ENCODE assay signal across 25 cellular contexts in genomic region chr19:38324431-38324830, GRCh38. TPM values are rescaled to one million over a fixed set of nuclear protein-coding genes. Genes with fewer than 3 reads are reported as not detected.
"Had no signal": no experiment of that assay in that cellular context is flagged by ENCODE, and none has a peak within 500 bp of the region (broad histone marks: within the 10 kb centered on the region; RNA-seq: fewer than 3 reads in every experiment).

No MANE protein-coding gene starts in this region.

- H3K4me3 ChIP-seq: coronary artery, esophagus muscularis mucosa, gastrocnemius medialis, left ventricle myocardium inferior, lung, psoas muscle, right lobe of liver, spleen, tibial artery, upper lobe of left lung, uterus had no signal

- H3K36me3 ChIP-seq: gastrocnemius medialis, uterus had no signal

- ATAC-seq: gastrocnemius medialis; left cardiac atrium; naive thymus-derived CD4-positive, alpha-beta T cell; psoas muscle; right lobe of liver; stimulated activated memory B cell treated with anti-CD40 and anti-IgM and Interleukin-4, amounts not matched to agents 10 μg/mL and 1 μg/mL and 100 μg/mL, for 72 hours had no signal

- H3K27ac ChIP-seq: coronary artery, esophagus muscularis mucosa, gastrocnemius medialis, left ventricle myocardium inferior, neutrophil, psoas muscle, right lobe of liver, tibial artery, upper lobe of left lung, uterus had no signal

- DNase-seq: effector CD8-positive, alpha-beta T cell; gastrocnemius medialis; islet precursor cell; left cardiac atrium; left ventricle myocardium inferior; mesendoderm; naive thymus-derived CD4-positive, alpha-beta T cell; nephron progenitor cell; psoas muscle; retina; right lobe of liver; spleen; stimulated activated CD4-positive, alpha-beta T cell treated with anti-CD3 and anti-CD28 coated beads, Interleukin-15, amount 100 ng/mL, for 24 hours; stimulated activated CD4-positive, alpha-beta T cell treated with anti-CD3 and anti-CD28 coated beads, Interleukin-1b, Interleukin-23, amount 100 ng/mL, for 48 hours; stimulated activated CD4-positive, alpha-beta T cell treated with anti-CD3 and anti-CD28 coated beads, Interleukin-4, amount 100 ng/mL, for 24 hours; tibial artery; upper lobe of left lung; uterus had no signal

- H3K27me3 ChIP-seq: esophagus muscularis mucosa, neutrophil, right lobe of liver, spleen, tibial artery, upper lobe of left lung, uterus had no signal

- H3K9me3 ChIP-seq: esophagus muscularis mucosa, gastrocnemius medialis, left ventricle myocardium inferior, neutrophil, psoas muscle, right lobe of liver, spleen, tibial artery, upper lobe of left lung, uterus had no signal

RNA-seq across cellular contexts. Expression of gene C19orf33, which starts 20.4 kb away (rescaled TPM):
- total RNA-seq: osteoblast, skeletal muscle tissue had no signal
